In the genomic region with DNA sequence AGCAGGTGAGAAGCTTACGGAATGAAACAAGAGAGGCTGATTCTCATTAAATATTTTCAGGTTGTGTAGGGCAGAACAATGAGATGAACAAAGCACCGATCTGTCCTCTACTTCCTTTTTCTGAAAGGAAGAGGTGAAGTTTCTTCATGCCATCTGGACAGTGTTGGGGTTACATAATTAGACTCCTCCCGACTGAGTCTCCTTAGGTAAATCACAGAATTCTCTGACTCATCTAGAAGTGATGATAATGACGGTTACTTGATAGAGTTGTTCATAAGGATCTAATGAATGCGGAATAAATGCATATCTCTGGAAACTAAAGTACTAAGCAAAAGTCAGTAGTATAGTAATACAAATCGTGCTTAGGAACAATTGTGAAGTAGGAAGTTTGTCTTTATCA, we compare ENCODE assay signal across 11 cellular contexts. TPM values are rescaled to one million over a fixed set of nuclear protein-coding genes. Genes with fewer than 3 reads are reported as not detected.
DNase-seq lines count a peak whose midpoint lies in the region; ATAC-seq and TF ChIP-seq lines count a peak whose summit lies in the region.
"Had no signal": no experiment of that assay in that cellular context is flagged by ENCODE, and none has a peak within 500 bp of the region (broad histone marks: within the 10 kb centered on the region; RNA-seq: fewer than 3 reads in every experiment).

No MANE protein-coding gene starts in this region.

- POLR2A ChIA-PET in RWPE1 (lab: Yijun Ruan, JAX; ENCODE audit: low non-redundant PET) = no interaction called here

- no peaks in the 10 kb centered on the region for H3K27me3 Mint-ChIP-seq in naive B cell
- no peaks in the 10 kb centered on the region for H3K27me3 Mint-ChIP-seq in endothelial cell (ENCODE audit: unreplicated experiment)

- H3K36me3 Mint-ChIP-seq in naive B cell (no peaks in the 10 kb centered on the region), endothelial cell (ENCODE audit: low read depth, unreplicated experiment) (peaks cover 4% of the 10 kb centered on the region)

- ATAC-seq in GM18498 (IDR thresholded peaks at IDR 0.05; ENCODE audit: unreplicated experiment) (peak; percentile 65), HG02870 (IDR thresholded peaks at IDR 0.05; ENCODE audit: unreplicated experiment) (peak; percentile 71), naive B cell (ENCODE audit: low read depth in 2 of 2) (peak; percentile 88 to 92)

- TF ChIP-seq CTCF in RWPE1 (conservative IDR thresholded peaks at IDR 0.05; ENCODE audit: low read depth) = no peak
- no peak for TF ChIP-seq CTCF in GM10266 (IDR thresholded peaks at IDR 0.05; ENCODE audit: control insufficient read depth, insufficient read depth, low read depth, missing control alignments)
- TF ChIP-seq CTCF in endothelial cell (IDR thresholded peaks at IDR 0.05; ENCODE audit: unreplicated experiment) = no peak

- H3K27ac ChIP-seq in RWPE1 = no peak overlapping the region

- H3K4me1 Mint-ChIP-seq in naive B cell = peaks cover 49 to 68% (median 64%) of the 10 kb centered on the region in 3 donors
- peaks cover 2% of the 10 kb centered on the region for H3K4me1 Mint-ChIP-seq in endothelial cell (ENCODE audit: unreplicated experiment)

- H3K4me3 Mint-ChIP-seq in naive B cell (peak overlapping the region; percentile 14 to 88 (median 76)), endothelial cell (ENCODE audit: unreplicated experiment) (no peak overlapping the region)
- H3K4me3 Mint-ChIP-seq: endodermal cell had no signal

- H3K27ac Mint-ChIP-seq in naive B cell (peak overlapping the region in 5 of 6 donors; percentile 22 to 94 (median 85)), endothelial cell (ENCODE audit: unreplicated experiment) (no peak overlapping the region)
- H3K27ac Mint-ChIP-seq: endodermal cell had no signal

- CTCF ChIA-PET in RWPE1 (lab: Yijun Ruan, JAX) = interaction anchor here (0.6 to 0.7 kb wide), 2 partner anchors 167 to 581 kb away, joined by 3 to 4 read pairs; no protein-coding TSS in a partner anchor

- H3K9me3 Mint-ChIP-seq in naive B cell (no peaks in the 10 kb centered on the region), endothelial cell (ENCODE audit: unreplicated experiment) (no peaks in the 10 kb centered on the region)
- H3K9me3 Mint-ChIP-seq: endodermal cell had no signal

- DNase-seq in RWPE1 (ENCODE audit: low spot score) (peak; percentile 18), naive B cell (peak; percentile 59), GM10266 (ENCODE audit: extremely low spot score) (no peak), endothelial cell (ENCODE audit: low spot score) (no peak), NCI-H1092 (lab: John Stamatoyannopoulos, UW) (no peak)
- DNase-seq: endodermal cell; NCI-H2029 treated with DMSO at 0.1 percent for 48 hours; stimulated activated CD4-positive, alpha-beta T cell treated with anti-CD3 and anti-CD28 coated beads, Interleukin-1b, Interleukin-23, amount 100 ng/mL, for 48 hours; substantia nigra had no signal

RNA-seq across cellular contexts. Expression of a gene that starts 21.2 kb away (rescaled TPM):
- polyA plus RNA-seq in naive B cell (ENCODE audit: low read depth in 6 of 6) = 10 to 100 TPM; 14.2 to 47.8 (median 26.9) TPM
- 27.1 TPM for total RNA-seq in endothelial cell (ENCODE audit: unreplicated experiment)

Comparison
In these comparisons a context has a peak if more than half of its experiments do, and no peak if none do; other contexts are left out.
1. DNase-seq: peak in RWPE1 (single experiment) and naive B cell (single experiment); none in GM10266 (single experiment), endothelial cell (single experiment) and NCI-H1092 (single experiment).
2. Peak in every context shown above with its lines, with median percentiles within 50 percentile points of each other: ATAC-seq.